10 cellular contexts compared by ENCODE assay signal in the genomic region with DNA sequence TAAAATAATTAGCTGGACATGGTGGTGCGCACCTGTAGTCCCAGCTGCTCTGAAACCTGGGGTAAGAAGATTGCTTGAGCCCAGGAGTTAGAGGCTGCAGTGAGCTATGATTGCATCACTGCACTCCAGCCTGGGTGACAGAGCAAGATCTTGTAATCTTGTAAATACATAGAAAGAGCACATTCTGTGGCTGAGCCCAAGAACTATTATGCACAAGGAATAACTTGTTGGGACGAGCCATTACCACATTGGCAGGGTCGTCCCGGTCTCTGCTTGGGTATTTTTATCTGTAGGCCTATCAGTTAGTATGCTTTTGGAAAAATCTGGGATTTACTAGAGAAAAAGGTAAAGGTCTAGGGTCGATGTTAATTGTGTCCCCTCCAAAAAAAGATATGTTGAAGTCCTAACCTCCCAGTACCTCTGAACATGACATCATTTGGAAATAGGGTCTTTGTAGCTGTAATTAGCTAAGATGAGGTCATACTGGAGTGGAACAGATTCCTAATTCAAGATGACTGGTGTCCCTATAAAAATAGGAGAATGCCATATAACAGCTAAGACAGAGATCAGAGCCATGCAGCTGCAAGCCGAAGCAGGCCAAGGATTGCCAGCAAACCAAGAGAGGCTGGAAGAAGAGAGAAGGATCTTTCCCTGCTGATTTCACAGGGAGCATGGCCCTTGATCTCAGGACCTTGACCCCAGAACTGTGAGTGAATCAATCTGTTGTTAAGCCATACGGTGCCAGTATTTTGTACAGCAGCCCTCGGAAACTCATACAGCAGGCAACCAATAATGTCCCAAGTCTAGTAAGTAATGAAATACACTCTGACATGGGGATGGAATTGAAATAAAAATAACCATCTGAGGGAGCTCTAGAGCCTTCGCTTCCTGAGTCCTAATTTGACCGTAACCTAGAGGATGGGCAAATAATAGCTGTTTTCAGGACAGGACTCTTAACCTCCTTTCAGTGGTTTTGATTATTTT. TPM values are rescaled to one million over a fixed set of nuclear protein-coding genes. Genes with fewer than 3 reads are reported as not detected.
DNase-seq lines count a peak whose midpoint lies in the region; ATAC-seq and TF ChIP-seq lines count a peak whose summit lies in the region.
"Had no signal": no experiment of that assay in that cellular context is flagged by ENCODE, and none has a peak within 500 bp of the region (broad histone marks: within the 10 kb centered on the region; RNA-seq: fewer than 3 reads in every experiment).

No MANE protein-coding gene starts in this region.

- H3K9ac ChIP-seq in smooth muscle cell (ENCODE audit: low read depth), result no peak overlapping the region

- H3K79me2 ChIP-seq in smooth muscle cell (ENCODE audit: low read depth), result no peaks in the 10 kb centered on the region

- H3K27ac ChIP-seq in smooth muscle cell (ENCODE audit: low read depth), result peak overlapping the region; percentile 26

- ATAC-seq in GM21390 (IDR thresholded peaks at IDR 0.05; ENCODE audit: unreplicated experiment), result no peak

- TF ChIP-seq CTCF in fibroblast of the aortic adventitia (IDR thresholded peaks at IDR 0.05; ENCODE audit: insufficient read depth, low read length), result peak; percentile 39
- TF ChIP-seq CTCF in smooth muscle cell (IDR thresholded peaks at IDR 0.05; ENCODE audit: borderline replicate concordance, insufficient read depth, poor library complexity, severe bottlenecking), result peak; percentile 3

- no peaks in the 10 kb centered on the region for H3F3A ChIP-seq in smooth muscle cell (ENCODE audit: low read depth)

- H3K4me2 ChIP-seq in smooth muscle cell, result no peak overlapping the region

- H3K9me3 ChIP-seq in smooth muscle cell (replicated peaks; ENCODE audit: low read depth), result no peaks in the 10 kb centered on the region
- H3K9me3 ChIP-seq: BE2C had no signal

- H3K4me1 ChIP-seq in smooth muscle cell (ENCODE audit: low read depth), result no peaks in the 10 kb centered on the region
- H3K4me1 ChIP-seq: BE2C had no signal

- peak; percentile 25 for DNase-seq in NCI-H82 (lab: John Stamatoyannopoulos, UW)
- no peak for DNase-seq in NCI-H82 treated with DMSO at 0.1 percent for 48 hours (lab: John Stamatoyannopoulos, UW; ENCODE audit: unreplicated experiment)
- DNase-seq in OCI-M1 (lab: John Stamatoyannopoulos, UW), result peak; percentile 58
- peak; percentile 31 for DNase-seq in fibroblast of the aortic adventitia (ENCODE audit: low read depth)
- DNase-seq in smooth muscle cell (lab: John Stamatoyannopoulos, UW; ENCODE audit: unreplicated experiment), result no peak
- DNase-seq in DMS79 (lab: John Stamatoyannopoulos, UW), result no peak
- no peak for DNase-seq in SW480 (ENCODE audit: low spot score)
- DNase-seq: BE2C had no signal

- H3K27me3 ChIP-seq in smooth muscle cell (ENCODE audit: low read depth), result no peaks in the 10 kb centered on the region
- H3K27me3 ChIP-seq: BE2C had no signal

- no peak overlapping the region for H2AFZ ChIP-seq in smooth muscle cell (ENCODE audit: low read depth)

- H4K20me1 ChIP-seq in smooth muscle cell (ENCODE audit: low read depth), result no peaks in the 10 kb centered on the region

- WGBS in smooth muscle cell (ENCODE audit: low lambda C conversion rate), result 73% methylated on average over 10 of the region's 10 CpGs

- no peaks in the 10 kb centered on the region for H3K36me3 ChIP-seq in smooth muscle cell (ENCODE audit: low read depth)
- H3K36me3 ChIP-seq: BE2C had no signal

- H3K4me3 ChIP-seq in fibroblast of the aortic adventitia (ENCODE audit: low read depth, low read length) (no peak overlapping the region), smooth muscle cell (no peak overlapping the region)
- H3K4me3 ChIP-seq: lung had no signal

RNA-seq across cellular contexts. Expression of a gene that starts 28.3 kb away (rescaled TPM):
- 1.8 and 2.1 TPM in 2 replicates for total RNA-seq in fibroblast of the aortic adventitia (ENCODE audit: low replicate concordance)
- total RNA-seq in smooth muscle cell, result 4.3 and 12.5 TPM in 2 replicates
- 5.8 and 8.1 TPM in 2 replicates for polyA plus RNA-seq in smooth muscle cell

Comparison
In these comparisons a context has a peak if more than half of its experiments do, and no peak if none do; other contexts are left out.
1. DNase-seq: peak in NCI-H82 (single experiment), OCI-M1 (single experiment) and fibroblast of the aortic adventitia (single experiment); none in NCI-H82 treated with DMSO at 0.1 percent for 48 hours (single experiment), smooth muscle cell (single experiment), DMS79 (single experiment) and SW480 (single experiment).